1 cellular context compared by ENCODE assay signal in the genomic region with DNA sequence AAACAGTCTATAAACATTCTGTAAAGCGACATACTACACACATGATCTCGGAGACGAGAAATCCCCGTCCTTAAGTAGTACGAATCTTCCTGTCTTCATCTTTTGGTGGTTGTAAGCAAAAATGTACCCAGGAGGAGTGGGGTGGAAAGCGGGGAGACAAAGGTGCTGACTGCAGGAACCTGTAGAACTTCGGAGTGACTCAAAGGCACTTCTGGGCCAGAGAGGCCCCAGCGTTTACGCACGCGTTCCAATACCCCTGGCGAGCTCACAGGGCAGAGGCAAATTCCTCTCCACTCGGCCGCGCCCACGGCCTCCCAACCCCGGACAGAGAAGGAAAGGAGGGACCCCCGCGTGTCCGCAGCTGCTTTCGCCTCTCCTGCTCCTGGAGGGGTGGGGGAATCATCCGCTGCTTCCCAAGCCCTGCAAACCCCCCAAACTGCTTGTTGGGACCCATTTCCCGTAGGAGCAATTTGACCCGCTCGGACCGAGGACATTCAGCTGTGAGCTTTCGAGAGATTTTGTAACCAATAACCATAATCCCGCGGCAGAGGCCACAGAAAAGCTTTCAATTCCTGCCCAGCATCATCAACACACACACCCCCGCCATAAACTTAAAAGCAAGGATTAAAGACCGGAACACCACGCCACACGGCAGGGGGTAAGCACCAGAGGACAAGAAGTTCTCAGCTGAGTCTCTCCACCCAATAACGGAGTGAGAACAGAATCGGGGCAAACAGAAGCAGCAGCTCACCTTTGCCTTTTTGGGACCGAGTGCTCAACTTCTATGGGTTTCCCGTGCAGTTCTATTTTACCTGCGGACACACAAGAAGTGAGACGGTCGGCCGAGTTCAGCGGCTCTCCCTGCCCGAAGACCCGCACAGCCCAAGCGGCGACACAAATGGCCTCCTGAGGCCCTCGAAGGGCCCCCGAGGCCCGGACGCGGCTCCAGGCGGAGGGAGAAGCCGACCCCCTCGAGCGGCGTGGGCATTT.
TF ChIP-seq lines count a peak whose summit lies in the region.

No MANE protein-coding gene starts in this region.

TF ChIP-seq in GM12878, 131 proteins besides CTCF, POLR2A, EP300 and RAD21 (continued from another document):
- peak; percentile 83 for TF ChIP-seq RUNX3 (IDR thresholded peaks at IDR 0.05; ENCODE audit: low read length)
- no peak for TF ChIP-seq MYB (IDR thresholded peaks at IDR 0.05; ENCODE audit: borderline replicate concordance, low read depth, low read length)
- no peak for TF ChIP-seq HCFC1 (IDR thresholded peaks at IDR 0.05; ENCODE audit: low read length)
- 0 out of 2 replicates have a peak, but pooled peaks have one; percentile 5 for TF ChIP-seq PML (IDR thresholded peaks at IDR 0.05; ENCODE audit: low read length)
- no peak for TF ChIP-seq JUNB (IDR thresholded peaks at IDR 0.05)
- TF ChIP-seq PAX5 (IDR thresholded peaks at IDR 0.05; ENCODE audit: borderline replicate concordance, low read depth, low read length), result 0 out of 2 replicates have a peak, but pooled peaks have one; percentile 54
- no peak for TF ChIP-seq ATF3 (IDR thresholded peaks at IDR 0.05; ENCODE audit: borderline replicate concordance, extremely low read depth, low read depth, low read length)
- TF ChIP-seq, protein P1, sequence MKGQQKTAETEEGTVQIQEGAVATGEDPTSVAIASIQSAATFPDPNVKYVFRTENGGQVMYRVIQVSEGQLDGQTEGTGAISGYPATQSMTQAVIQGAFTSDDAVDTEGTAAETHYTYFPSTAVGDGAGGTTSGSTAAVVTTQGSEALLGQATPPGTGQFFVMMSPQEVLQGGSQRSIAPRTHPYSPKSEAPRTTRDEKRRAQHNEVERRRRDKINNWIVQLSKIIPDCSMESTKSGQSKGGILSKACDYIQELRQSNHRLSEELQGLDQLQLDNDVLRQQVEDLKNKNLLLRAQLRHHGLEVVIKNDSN (IDR thresholded peaks at IDR 0.05; ENCODE audit: borderline replicate concordance, extremely low read length, insufficient read depth, low read depth, low read length), result no peak
- TF ChIP-seq ZBTB40 (IDR thresholded peaks at IDR 0.05; ENCODE audit: borderline replicate concordance), result no peak
- 0 out of 2 replicates have a peak, but pooled peaks have one; percentile 24 for TF ChIP-seq GATAD2B (conservative IDR thresholded peaks at IDR 0.05; ENCODE audit: low read depth)
- no peak for TF ChIP-seq E4F1 (IDR thresholded peaks at IDR 0.05; ENCODE audit: borderline replicate concordance, partially characterized antibody)
- TF ChIP-seq MXI1 (IDR thresholded peaks at IDR 0.05; ENCODE audit: low read depth, low read length), result 0 out of 2 replicates have a peak, but pooled peaks have one; percentile 2
- TF ChIP-seq MTA3 (IDR thresholded peaks at IDR 0.05; ENCODE audit: borderline replicate concordance, low read length), result no peak
